21 cellular contexts compared by ENCODE assay signal in the genomic region with DNA sequence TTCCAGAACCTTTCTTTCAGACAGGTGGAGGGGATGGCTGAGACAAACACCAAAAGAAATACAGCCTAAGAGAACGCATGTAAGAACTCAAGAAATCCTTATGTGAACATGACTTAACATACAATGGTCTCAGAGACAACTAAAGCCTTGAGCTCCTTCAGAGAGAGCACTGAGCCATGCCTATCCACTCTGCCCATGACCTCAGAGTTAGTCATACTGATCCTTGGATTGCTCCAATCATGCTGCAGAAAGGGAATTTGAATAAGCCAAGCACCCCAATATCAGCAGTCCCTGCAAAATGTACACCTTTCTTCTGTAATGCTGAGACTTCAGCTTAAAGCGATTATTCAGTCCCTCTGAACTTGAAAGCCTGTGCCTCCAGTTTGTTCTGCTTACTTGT. TPM values are rescaled to one million over a fixed set of nuclear protein-coding genes. Genes with fewer than 3 reads are reported as not detected.
A peak's percentile ranks its signal among the peaks of the same experiment; 100 is the strongest.
DNase-seq lines count a peak whose midpoint lies in the region; ATAC-seq and TF ChIP-seq lines count a peak whose summit lies in the region.
"Had no signal": no experiment of that assay in that cellular context is flagged by ENCODE, and none has a peak within 500 bp of the region (broad histone marks: within the 10 kb centered on the region; RNA-seq: fewer than 3 reads in every experiment).

No MANE protein-coding gene starts in this region.

- no peaks in the 10 kb centered on the region for H3K9me3 Mint-ChIP-seq in activated T-cell treated with anti-CD3 and anti-CD28 coated beads, Interleukin-2, amount 50 U/mL, for 4 hours
- H3K9me3 Mint-ChIP-seq: CD8-positive, alpha-beta memory T cell; effector memory CD8-positive, alpha-beta T cell had no signal

- no peak for TF ChIP-seq EP300 in SK-N-SH (IDR thresholded peaks at IDR 0.05; ENCODE audit: borderline replicate concordance in 1 of 2, low read depth in 1 of 2, low read length in 1 of 2)

- H3K27ac ChIP-seq in cardiac muscle cell (peak overlapping the region; percentile 23), SK-N-SH (ENCODE audit: low read depth in 2 of 2, low read length in 1 of 2) (no peak overlapping the region), adrenal gland (no peak overlapping the region)
- H3K27ac ChIP-seq: A549, neutrophil, right lobe of liver, tibial artery, WERI-Rb-1 had no signal

- peaks cover 24% of the 10 kb centered on the region for H3K36me3 Mint-ChIP-seq in activated T-cell treated with anti-CD3 and anti-CD28 coated beads, Interleukin-2, amount 50 U/mL, for 4 hours (ENCODE audit: insufficient read depth)

- no peaks in the 10 kb centered on the region for H3K4me1 Mint-ChIP-seq in activated T-cell treated with anti-CD3 and anti-CD28 coated beads, Interleukin-2, amount 50 U/mL, for 4 hours (ENCODE audit: low read depth)
- H3K4me1 Mint-ChIP-seq: CD8-positive, alpha-beta memory T cell had no signal

- intact Hi-C loops in Right ventricle myocardium superior (cut with DNase I) (no loop called here), adrenal gland (cut with DNase I) (no loop called here)

- H3K36me3 ChIP-seq in cardiac muscle cell (peaks cover 28% of the 10 kb centered on the region), SK-N-SH (replicated peaks in 1 of 2; ENCODE audit: control insufficient read depth in 1 of 2, insufficient read depth in 2 of 2, low read length in 1 of 2) (peaks cover 32 to 48% of the 10 kb centered on the region in 2 experiments), adrenal gland (replicated peaks in 1 of 2) (peaks cover 0 to 52% of the 10 kb centered on the region in 2 donors)

- H4K20me1 ChIP-seq in SK-N-SH (ENCODE audit: insufficient read depth): no peaks in the 10 kb centered on the region

- no peaks in the 10 kb centered on the region for H3K4me1 ChIP-seq in cardiac muscle cell (ENCODE audit: low read depth)
- H3K4me1 ChIP-seq in SK-N-SH (ENCODE audit: control insufficient read depth in 1 of 2, insufficient read depth in 2 of 2, low read depth in 1 of 2, low read length in 1 of 2): no peaks in the 10 kb centered on the region
- H3K4me1 ChIP-seq in adrenal gland (replicated peaks in 1 of 2): peaks cover 3 to 12% of the 10 kb centered on the region in 2 donors
- H3K4me1 ChIP-seq: A549, tibial artery had no signal

- DNase-seq in cardiac muscle cell (ENCODE audit: low read depth in 1 of 2, low spot score in 1 of 2) (no peak), Right ventricle myocardium superior (no peak), SK-N-SH (no peak), fibroblast of peridontal ligament (ENCODE audit: extremely low read depth) (peak; percentile 27), adrenal gland (no peak)
- no peak for DNase-seq in activated T-cell treated with anti-CD3 and anti-CD28 coated beads, Interleukin-2, amount 50 U/mL, for 4 hours
- no peak for DNase-seq in activated CD8-positive, alpha-beta memory T cell treated with anti-CD3 and anti-CD28 coated beads for 24 hours
- no peak for DNase-seq in stimulated activated CD4-positive, alpha-beta T cell treated with anti-CD3 and anti-CD28 coated beads, Interleukin-4, amount 100 ng/mL, for 24 hours
- DNase-seq: activated gamma-delta T cell treated with Interleukin-2 at 50 U/mL for 16 hours; CD8-positive, alpha-beta memory T cell; effector memory CD8-positive, alpha-beta T cell; GOT3; NCI-H2081 treated with DMSO at 0.1 percent for 48 hours; NCI-H69; right lobe of liver; stimulated activated CD4-positive, alpha-beta T cell treated with anti-CD3 and anti-CD28 coated beads, Interleukin-2, amount 100 ng/mL, for 24 hours; tibial artery; WERI-Rb-1 had no signal

- no peak overlapping the region for H3K4me2 ChIP-seq in SK-N-SH
- H3K4me2 ChIP-seq: A549 had no signal

- ATAC-seq in Right ventricle myocardium superior (ENCODE audit: poor library complexity): no peak
- no peak for ATAC-seq in activated T-cell treated with anti-CD3 and anti-CD28 coated beads, Interleukin-2, amount 50 U/mL, for 4 hours
- ATAC-seq: effector memory CD8-positive, alpha-beta T cell; GM12878; right lobe of liver had no signal

- WGBS in SK-N-SH (ENCODE audit: low lambda C conversion rate): 91% methylated on average over 2 of the region's 2 CpGs
- WGBS in adrenal gland, 4 donors: 67 to 85% (median 80%) methylated on average over 2 of the region's 2 CpGs

- H3K9ac ChIP-seq in SK-N-SH: no peak overlapping the region

- H3K27me3 ChIP-seq in cardiac muscle cell: no peaks in the 10 kb centered on the region
- no peaks in the 10 kb centered on the region for H3K27me3 ChIP-seq in SK-N-SH (ENCODE audit: insufficient read depth)
- H3K27me3 ChIP-seq in adrenal gland: no peaks in the 10 kb centered on the region
- H3K27me3 ChIP-seq: neutrophil, right lobe of liver, tibial artery had no signal

- no peaks in the 10 kb centered on the region for H3K27me3 Mint-ChIP-seq in activated T-cell treated with anti-CD3 and anti-CD28 coated beads, Interleukin-2, amount 50 U/mL, for 4 hours (ENCODE audit: low read depth)
- H3K27me3 Mint-ChIP-seq: CD8-positive, alpha-beta memory T cell; effector memory CD8-positive, alpha-beta T cell had no signal

- no peak for TF ChIP-seq RAD21 in SK-N-SH (IDR thresholded peaks at IDR 0.05; ENCODE audit: low read length)

- H3K79me2 ChIP-seq in SK-N-SH (ENCODE audit: insufficient read depth): no peaks in the 10 kb centered on the region

- no peak for TF ChIP-seq CTCF in cardiac muscle cell (IDR thresholded peaks at IDR 0.05; ENCODE audit: low read depth, low read length)
- TF ChIP-seq CTCF in SK-N-SH (IDR thresholded peaks at IDR 0.05): no peak
- no peak for TF ChIP-seq CTCF in adrenal gland (IDR thresholded peaks at IDR 0.05)

- no peaks in the 10 kb centered on the region for H3F3A ChIP-seq in SK-N-SH (replicated peaks; ENCODE audit: insufficient read depth)

- POLR2A ChIA-PET in SK-N-SH (lab: Yijun Ruan, JAX): no interaction called here

- no peaks in the 10 kb centered on the region for H3K9me2 ChIP-seq in SK-N-SH

- no peak overlapping the region for H3K4me3 Mint-ChIP-seq in activated T-cell treated with anti-CD3 and anti-CD28 coated beads, Interleukin-2, amount 50 U/mL, for 4 hours
- H3K4me3 Mint-ChIP-seq: CD8-positive, alpha-beta memory T cell; effector memory CD8-positive, alpha-beta T cell had no signal

- TF ChIP-seq POLR2A in adrenal gland (IDR thresholded peaks at IDR 0.05): no peak

- CTCF ChIA-PET in SK-N-SH (lab: Yijun Ruan, JAX): interaction anchor here (0.7 to 1.5 kb wide), 3 partner anchors 18 to 44 kb away, joined by 3 to 4 read pairs (median 3); no protein-coding TSS in a partner anchor

- H3K4me3 ChIP-seq in cardiac muscle cell (no peak overlapping the region), SK-N-SH (ENCODE audit: low read depth in 2 of 2, low read length in 1 of 2) (no peak overlapping the region), adrenal gland (no peak overlapping the region)
- H3K4me3 ChIP-seq: A549, GM12878, right lobe of liver, tibial artery had no signal

- H2AFZ ChIP-seq in SK-N-SH (ENCODE audit: low read depth): no peak overlapping the region

- H3K9me3 ChIP-seq in cardiac muscle cell (ENCODE audit: low read depth) (no peaks in the 10 kb centered on the region), SK-N-SH (no peaks in the 10 kb centered on the region), adrenal gland (replicated peaks in 1 of 3) (no peaks in the 10 kb centered on the region)
- H3K9me3 ChIP-seq: A549, neutrophil, right lobe of liver, tibial artery had no signal

TF ChIP-seq in SK-N-SH, 30 proteins besides CTCF, POLR2A, EP300 and RAD21:
- TF ChIP-seq CHD2 (IDR thresholded peaks at IDR 0.05; ENCODE audit: low read length, partially characterized antibody) (no peak), FOSL2 (IDR thresholded peaks at IDR 0.05; ENCODE audit: borderline replicate concordance, low read depth) (peak; percentile 52; the same call in 1 of the 2 replicates)

RNA-seq across cellular contexts. Expression of a gene that starts 43.2 kb away (rescaled TPM):
- total RNA-seq in cardiac muscle cell (49.2 and 143 TPM in 2 replicates), Right ventricle myocardium superior (8.4 TPM), adrenal gland (10 to 100 TPM; 26.6 to 67.0 (median 44.7) TPM)
- polyA plus RNA-seq in cardiac muscle cell (37.6 and 41.3 TPM in 2 replicates), SK-N-SH (2012; rRNA removed) (12.3 and 13.7 TPM in 2 replicates), adrenal gland (100 to 1,000 TPM in 1 of 3 donors, 10 to 100 TPM in 2; 76.1 to 105 (median 94.6) TPM)
- 7.4 and 8.5 TPM in 2 replicates for polyA plus RNA-seq in SK-N-SH (2012; cell fraction: cytosol; rRNA removed)
- 69.3 and 80.7 TPM in 2 replicates for polyA plus RNA-seq in SK-N-SH (2012; cell fraction: nucleus; rRNA removed)
- 10 to 100 TPM; 15.1 to 20.2 (median 18.9) TPM for total RNA-seq in activated T-cell treated with anti-CD3 and anti-CD28 coated beads, Interleukin-2, amount 50 U/mL, for 4 hours

RNA-seq across cellular contexts. Expression of a gene that starts 48.7 kb away (rescaled TPM):
- 29.1 and 36.7 TPM in 2 replicates for total RNA-seq in cardiac muscle cell
- 34.1 and 35.9 TPM in 2 replicates for polyA plus RNA-seq in cardiac muscle cell
- 22.5 TPM for total RNA-seq in Right ventricle myocardium superior
- polyA plus RNA-seq in SK-N-SH (2012; rRNA removed): 8.4 and 10.4 TPM in 2 replicates
- polyA plus RNA-seq in SK-N-SH (2012; cell fraction: cytosol; rRNA removed): 10.5 and 11.5 TPM in 2 replicates
- 18.0 and 20.8 TPM in 2 replicates for polyA plus RNA-seq in SK-N-SH (2012; cell fraction: nucleus; rRNA removed)
- 100 to 1,000 TPM in 1 of 8 donors, 10 to 100 TPM in 7; 22.6 to 121 (median 36.9) TPM for total RNA-seq in adrenal gland
- 10 to 100 TPM; 23.3 to 45.1 (median 30.2) TPM for polyA plus RNA-seq in adrenal gland
- total RNA-seq in activated T-cell treated with anti-CD3 and anti-CD28 coated beads, Interleukin-2, amount 50 U/mL, for 4 hours: 10 to 100 TPM; 23.5 to 30.0 (median 25.7) TPM
